In genomic region chr14:72517736-72518135, GRCh38 we compare ENCODE assay signal across 18 cellular contexts.
A peak's percentile ranks its signal among the peaks of the same experiment; 100 is the strongest.
DNase-seq lines count a peak whose midpoint lies in the region; ATAC-seq and TF ChIP-seq lines count a peak whose summit lies in the region.
"Had no signal": no experiment of that assay in that cellular context is flagged by ENCODE, and none has a peak within 500 bp of the region (broad histone marks: within the 10 kb centered on the region; RNA-seq: fewer than 3 reads in every experiment).

No MANE protein-coding gene starts in this region.

- H3K4me2 ChIP-seq in IMR-90 (ENCODE audit: low read depth, low read length) = no peak overlapping the region
- H3K4me2 ChIP-seq in mammary epithelial cell (ENCODE audit: insufficient read depth, low read depth, low read length) = no peak overlapping the region

- WGBS in IMR-90 (ENCODE audit: extremely low coverage in 2 of 2, insufficient read length in 1 of 2), 2 experiments = no CpG with 5 or more reads among the region's 2 CpGs
- WGBS in mammary epithelial cell (ENCODE audit: low coverage, missing lambda C conversion rate) = 85% methylated on average over 2 of the region's 2 CpGs

- H4K91ac ChIP-seq in IMR-90 (ENCODE audit: insufficient read depth, low read depth, low read length) = peak overlapping the region; percentile 87

- H3K27me3 Mint-ChIP-seq in activated CD4-positive, alpha-beta T cell treated with anti-CD3 and anti-CD28 coated beads, Interleukin-2, amount 10 ng/mL, durations not matched to agents 24 days and 14 days = no peaks in the 10 kb centered on the region
- H3K27me3 Mint-ChIP-seq in activated T-helper 1 cell treated with anti-CD3 and anti-CD28 coated beads, Interleukin-12 subunit alpha, Interleukin-12 subunit beta, Interleukin-2, Interleukin-4 antibody, amounts not matched to agents 30 ng/mL and 10 ng/mL and 1 ng/mL, durations not matched to agents 14 hours and 24 hours and 36 hours (ENCODE audit: insufficient read depth) = peaks cover 2% of the 10 kb centered on the region
- peaks cover 0 to 4% (median 2%) of the 10 kb centered on the region in 5 donors for H3K27me3 Mint-ChIP-seq in naive thymus-derived CD8-positive, alpha-beta T cell

- H4K5ac ChIP-seq in IMR-90 (ENCODE audit: low read depth, low read length) = peak overlapping the region; percentile 84; the same call in 1 of the 2 replicates

- H3K18ac ChIP-seq in IMR-90 (ENCODE audit: low read depth, low read length) = peak overlapping the region; percentile 77; the same call in 1 of the 2 replicates

- no peak overlapping the region for H3K9ac ChIP-seq in IMR-90 (ENCODE audit: low read depth, low read length)
- H3K9ac ChIP-seq in mammary epithelial cell (ENCODE audit: insufficient read depth, low read length) = no peak overlapping the region

- H3K14ac ChIP-seq in IMR-90 (replicated peaks; ENCODE audit: low read depth, low read length) = peak overlapping the region; percentile 44; the same call in 1 of the 2 replicates

- dilution Hi-C loops in IMR-90 (cut with HindIII; ENCODE audit: low sequenced_read_pairs, unreplicated experiment) = no loop called here
- dilution Hi-C loops in mammary epithelial cell (cut with HindIII; ENCODE audit: low sequenced_read_pairs) = no loop called here

- H3K56ac ChIP-seq in IMR-90 (ENCODE audit: extremely low read depth, insufficient read depth, low read length) = no peak overlapping the region

- no peak overlapping the region for H3K27ac ChIP-seq in IMR-90 (ENCODE audit: insufficient read depth, low read length)
- no peak overlapping the region for H3K27ac ChIP-seq in mammary epithelial cell (ENCODE audit: insufficient read depth, low read depth, low read length)
- H3K27ac ChIP-seq: right lobe of liver, upper lobe of right lung had no signal

- H2BK120ac ChIP-seq in IMR-90 (ENCODE audit: low read depth, low read length) = peak overlapping the region; percentile 86

- H3K9me3 Mint-ChIP-seq in activated CD4-positive, alpha-beta T cell treated with anti-CD3 and anti-CD28 coated beads, Interleukin-2, amount 10 ng/mL, durations not matched to agents 24 days and 14 days = peaks cover 5% of the 10 kb centered on the region
- H3K9me3 Mint-ChIP-seq in activated T-helper 1 cell treated with anti-CD3 and anti-CD28 coated beads, Interleukin-12 subunit alpha, Interleukin-12 subunit beta, Interleukin-2, Interleukin-4 antibody, amounts not matched to agents 30 ng/mL and 10 ng/mL and 1 ng/mL, durations not matched to agents 14 hours and 24 hours and 36 hours = peaks cover 23% of the 10 kb centered on the region
- H3K9me3 Mint-ChIP-seq in naive thymus-derived CD8-positive, alpha-beta T cell = peaks cover 0 to 14% (median 2%) of the 10 kb centered on the region in 9 donors
- H3K9me3 Mint-ChIP-seq: endodermal cell had no signal

- DNase-seq in activated CD4-positive, alpha-beta T cell treated with anti-CD3 and anti-CD28 coated beads, Interleukin-2, amount 10 ng/mL, durations not matched to agents 24 days and 14 days = no peak
- no peak for DNase-seq in activated CD4-positive, alpha-beta T cell treated with anti-CD3 and anti-CD28 coated beads, Interleukin-2, amount 50 U/mL, for 48 hours
- no peak for DNase-seq in IMR-90
- DNase-seq in activated T-helper 1 cell treated with anti-CD3 and anti-CD28 coated beads, Interleukin-12 subunit alpha, Interleukin-12 subunit beta, Interleukin-2, Interleukin-4 antibody, amounts not matched to agents 30 ng/mL and 10 ng/mL and 1 ng/mL, durations not matched to agents 14 hours and 24 hours and 36 hours (ENCODE audit: low spot score) = no peak
- DNase-seq in naive thymus-derived CD8-positive, alpha-beta T cell = no peak
- DNase-seq in mammary epithelial cell = no peak
- DNase-seq in MV-4-11 (lab: John Stamatoyannopoulos, UW) = no peak
- DNase-seq: Calu3; cortex of kidney; endodermal cell; NCI-H1436; NCI-H510A treated with DMSO at 0.1 percent for 48 hours; right lobe of liver; stimulated activated CD4-positive, alpha-beta T cell treated with anti-CD3 and anti-CD28 coated beads, Interleukin-15, amount 100 ng/mL, for 24 hours; upper lobe of right lung had no signal

- peaks cover 19% of the 10 kb centered on the region for H3K36me3 Mint-ChIP-seq in activated CD4-positive, alpha-beta T cell treated with anti-CD3 and anti-CD28 coated beads, Interleukin-2, amount 10 ng/mL, durations not matched to agents 24 days and 14 days (ENCODE audit: low read depth)
- peaks cover 23% of the 10 kb centered on the region for H3K36me3 Mint-ChIP-seq in activated T-helper 1 cell treated with anti-CD3 and anti-CD28 coated beads, Interleukin-12 subunit alpha, Interleukin-12 subunit beta, Interleukin-2, Interleukin-4 antibody, amounts not matched to agents 30 ng/mL and 10 ng/mL and 1 ng/mL, durations not matched to agents 14 hours and 24 hours and 36 hours (ENCODE audit: low read depth)
- peaks cover 0 to 6% (median 5%) of the 10 kb centered on the region in 3 donors for H3K36me3 Mint-ChIP-seq in naive thymus-derived CD8-positive, alpha-beta T cell

- TF ChIP-seq POLR2A in IMR-90 (IDR thresholded peaks at IDR 0.05; ENCODE audit: low read depth, low read length) = no peak

- CTCF ChIA-PET in IMR-90 (lab: Yijun Ruan, JAX) (interaction anchor here (0.6 to 4.6 kb wide), 8 partner anchors 138 to 495 kb away, joined by 3 to 60 read pairs (median 5); partner anchors contain the start of gene DPF3), mammary epithelial cell (lab: Charles Lee; ENCODE audit: low non-redundant PET) (interaction anchor here (0.5 to 0.8 kb wide), 2 partner anchors 31 to 301 kb away, joined by 3 to 7 read pairs; no protein-coding TSS in a partner anchor)

- H3K4me3 Mint-ChIP-seq in activated CD4-positive, alpha-beta T cell treated with anti-CD3 and anti-CD28 coated beads, Interleukin-2, amount 10 ng/mL, durations not matched to agents 24 days and 14 days = peak overlapping the region; percentile 58
- peak overlapping the region; percentile 3 for H3K4me3 Mint-ChIP-seq in activated T-helper 1 cell treated with anti-CD3 and anti-CD28 coated beads, Interleukin-12 subunit alpha, Interleukin-12 subunit beta, Interleukin-2, Interleukin-4 antibody, amounts not matched to agents 30 ng/mL and 10 ng/mL and 1 ng/mL, durations not matched to agents 14 hours and 24 hours and 36 hours
- peak overlapping the region in 6 of 10 donors; percentile 4 to 74 (median 52) for H3K4me3 Mint-ChIP-seq in naive thymus-derived CD8-positive, alpha-beta T cell
- H3K4me3 Mint-ChIP-seq: endodermal cell, WTC11 had no signal

- H3K4me3 ChIP-seq in IMR-90 (ENCODE audit: insufficient read depth, low read depth, low read length) (no peak overlapping the region), mammary epithelial cell (replicated peaks in 1 of 3; ENCODE audit: insufficient read depth in 1 of 3, low read depth in 2 of 3, low read length in 3 of 3) (no peak overlapping the region)
- H3K4me3 ChIP-seq: right lobe of liver, upper lobe of right lung had no signal

- H2AK9ac ChIP-seq in IMR-90 (replicated peaks; ENCODE audit: low read depth, low read length, poor library complexity) = no peak overlapping the region

- peak overlapping the region; percentile 37 for H2AK5ac ChIP-seq in IMR-90 (ENCODE audit: low read depth, low read length)

- no peak for TF ChIP-seq RAD21 in IMR-90 (IDR thresholded peaks at IDR 0.05; ENCODE audit: low read length)

- peaks cover under 1% of the 10 kb centered on the region; the same call in 1 of the 2 replicates for H3K9me1 ChIP-seq in IMR-90 (ENCODE audit: insufficient read depth, low read length)

- H3K79me2 ChIP-seq in mammary epithelial cell (ENCODE audit: insufficient read depth, low read length) = no peaks in the 10 kb centered on the region

- H2BK5ac ChIP-seq in IMR-90 (ENCODE audit: low read depth, low read length, poor library complexity, severe bottlenecking) = peak overlapping the region; percentile 69

- POLR2A ChIA-PET in IMR-90 (lab: Charles Lee; ENCODE audit: unreplicated experiment) = no interaction called here
- POLR2A ChIA-PET in naive thymus-derived CD8-positive, alpha-beta T cell (lab: Charles Lee) = interaction anchor here (0.7 to 2.5 kb wide), 4 partner anchors 377 to 392 kb away, joined by 3 to 7 read pairs (median 3); no protein-coding TSS in a partner anchor

- intact Hi-C loops in activated CD4-positive, alpha-beta T cell treated with anti-CD3 and anti-CD28 coated beads, Interleukin-2, amount 10 ng/mL, durations not matched to agents 24 days and 14 days (cut with micrococcal nuclease) = loop anchor here (1.0 to 10.0 kb wide), 11 partner anchors 17 to 947 kb away; partner anchors contain the start of genes DCAF4 and DPF3
- intact Hi-C loops in IMR-90 (cut with micrococcal nuclease) (loop anchor here (1.0 to 10.0 kb wide), 5 partner anchors 150 to 388 kb away; no protein-coding TSS in a partner anchor), mammary epithelial cell (cut with micrococcal nuclease) (loop anchor here (1.0 to 5.0 kb wide), 6 partner anchors 27 to 540 kb away; partner anchors contain the start of genes DPF3 and RBM25)
- intact Hi-C loops in activated T-helper 1 cell treated with anti-CD3 and anti-CD28 coated beads, Interleukin-12 subunit alpha, Interleukin-12 subunit beta, Interleukin-2, Interleukin-4 antibody, amounts not matched to agents 30 ng/mL and 10 ng/mL and 1 ng/mL, durations not matched to agents 14 hours and 24 hours and 36 hours (cut with micrococcal nuclease) = loop anchor here (1.0 to 5.0 kb wide), 9 partner anchors 18 to 950 kb away; partner anchors contain the start of genes DCAF4 and RBM25

- H3K23ac ChIP-seq in IMR-90 (ENCODE audit: low read depth, low read length) = no peak overlapping the region

- peak overlapping the region; percentile 45 to 78 for H4K8ac ChIP-seq in IMR-90 (ENCODE audit: low read depth in 2 of 2, low read length in 2 of 2)

- peak overlapping the region; percentile 69 for H3K27ac Mint-ChIP-seq in activated CD4-positive, alpha-beta T cell treated with anti-CD3 and anti-CD28 coated beads, Interleukin-2, amount 10 ng/mL, durations not matched to agents 24 days and 14 days
- no peak overlapping the region for H3K27ac Mint-ChIP-seq in activated T-helper 1 cell treated with anti-CD3 and anti-CD28 coated beads, Interleukin-12 subunit alpha, Interleukin-12 subunit beta, Interleukin-2, Interleukin-4 antibody, amounts not matched to agents 30 ng/mL and 10 ng/mL and 1 ng/mL, durations not matched to agents 14 hours and 24 hours and 36 hours
- H3K27ac Mint-ChIP-seq in naive thymus-derived CD8-positive, alpha-beta T cell = peak overlapping the region in 1 of 10 donors; percentile 1
- H3K27ac Mint-ChIP-seq: activated T-helper 2 cell treated with anti-CD3 and anti-CD28 coated beads, Interferon-gamma antibody, Interleukin-2, Interleukin-4, amounts not matched to agents 10 μg/mL and 5 μg/mL and 100 μg/mL, durations not matched to agents 14 hours and 24 hours and 36 hours; endodermal cell; WTC11 had no signal

- H2AFZ ChIP-seq in IMR-90 (replicated peaks; ENCODE audit: low read length, poor library complexity) (no peak overlapping the region), mammary epithelial cell (ENCODE audit: low read depth, low read length) (no peak overlapping the region)

- H3K4me1 Mint-ChIP-seq in activated CD4-positive, alpha-beta T cell treated with anti-CD3 and anti-CD28 coated beads, Interleukin-2, amount 10 ng/mL, durations not matched to agents 24 days and 14 days = peaks cover 73% of the 10 kb centered on the region
- H3K4me1 Mint-ChIP-seq in activated T-helper 1 cell treated with anti-CD3 and anti-CD28 coated beads, Interleukin-12 subunit alpha, Interleukin-12 subunit beta, Interleukin-2, Interleukin-4 antibody, amounts not matched to agents 30 ng/mL and 10 ng/mL and 1 ng/mL, durations not matched to agents 14 hours and 24 hours and 36 hours (ENCODE audit: low read depth) = peaks cover 87% of the 10 kb centered on the region
- H3K4me1 Mint-ChIP-seq in naive thymus-derived CD8-positive, alpha-beta T cell = peaks cover 15 to 64% (median 44%) of the 10 kb centered on the region in 4 donors
- H3K4me1 Mint-ChIP-seq: endodermal cell had no signal

- in situ Hi-C loops in IMR-90 (cut with MboI; ENCODE audit: low sequenced_read_pairs) = loop anchor here (5.0 kb wide), 1 partner anchor 390 kb away; no protein-coding TSS in a partner anchor
- in situ Hi-C loops in mammary epithelial cell (cut with MboI; ENCODE audit: low sequenced_read_pairs in 2 of 2) = loop anchor here (5.0 to 10.0 kb wide), 2 partner anchors 390 to 427 kb away; no protein-coding TSS in a partner anchor

- peak overlapping the region; percentile 83 for H3K4ac ChIP-seq in IMR-90 (ENCODE audit: low read depth, low read length)

- H2BK20ac ChIP-seq in IMR-90 (ENCODE audit: low read depth, low read length) = peak overlapping the region; percentile 94

- H3K36me3 ChIP-seq in IMR-90 (ENCODE audit: control insufficient read depth, insufficient read depth, low read length) = no peaks in the 10 kb centered on the region
- no peaks in the 10 kb centered on the region for H3K36me3 ChIP-seq in mammary epithelial cell (ENCODE audit: insufficient read depth, low read length)
- H3K36me3 ChIP-seq: right lobe of liver, upper lobe of right lung had no signal

- H3K79me1 ChIP-seq in IMR-90 (ENCODE audit: low read depth in 1 of 2, low read length in 2 of 2) = no peaks in the 10 kb centered on the region

- H3K27me3 ChIP-seq in IMR-90 (ENCODE audit: control insufficient read depth, insufficient read depth, low read length) (no peaks in the 10 kb centered on the region), mammary epithelial cell (ENCODE audit: insufficient read depth, low read length) (no peaks in the 10 kb centered on the region)
- H3K27me3 ChIP-seq: right lobe of liver, upper lobe of right lung had no signal

- H3K9me3 ChIP-seq in IMR-90 (ENCODE audit: control insufficient read depth, insufficient read depth, low read length) (no peaks in the 10 kb centered on the region), mammary epithelial cell (replicated peaks; ENCODE audit: insufficient read depth, low read length) (no peaks in the 10 kb centered on the region)
- H3K9me3 ChIP-seq: right lobe of liver, upper lobe of right lung had no signal

- no peaks in the 10 kb centered on the region for H4K20me1 ChIP-seq in IMR-90 (ENCODE audit: insufficient read depth, low read length)
- no peaks in the 10 kb centered on the region for H4K20me1 ChIP-seq in mammary epithelial cell (ENCODE audit: insufficient read depth, low read length)

- peaks cover 10% of the 10 kb centered on the region for H3K4me1 ChIP-seq in IMR-90 (ENCODE audit: control insufficient read depth, insufficient read depth, low read length)
- no peaks in the 10 kb centered on the region for H3K4me1 ChIP-seq in mammary epithelial cell (ENCODE audit: insufficient read depth, low read length)
- H3K4me1 ChIP-seq: upper lobe of right lung had no signal

- no peak for ATAC-seq in IMR-90 (ENCODE audit: low read depth)
- ATAC-seq in naive thymus-derived CD8-positive, alpha-beta T cell = no peak
- no peak for ATAC-seq in HG03025 (IDR thresholded peaks at IDR 0.05; ENCODE audit: low FRiP score, unreplicated experiment)
- ATAC-seq: upper lobe of right lung had no signal

- H2BK15ac ChIP-seq in IMR-90 (ENCODE audit: low read depth, low read length) = peak overlapping the region; percentile 85

- BruUV-seq in IMR-90 (replicated peaks; lab: Mats Ljungman, UMichigan) (no TSS peak), mammary epithelial cell (replicated peaks; lab: Mats Ljungman, UMichigan) (no TSS peak)

- TF ChIP-seq CTCF in IMR-90 (conservative IDR thresholded peaks at IDR 0.05; ENCODE audit: low read depth, low read length) (no peak), mammary epithelial cell (conservative IDR thresholded peaks at IDR 0.05 in 1 of 2, IDR thresholded peaks at IDR 0.05 in 1 of 2; ENCODE audit: extremely low read depth in 1 of 2, insufficient read depth in 1 of 2, low read depth in 1 of 2, low read length in 2 of 2) (no peak)

Comparison
In these comparisons a context has a peak if more than half of its experiments do, and no peak if none do; other contexts are left out.
1. H3K4me3 Mint-ChIP-seq: peak in every context shown above with its lines; median percentile 58 in activated CD4-positive, alpha-beta T cell treated with anti-CD3 and anti-CD28 coated beads, Interleukin-2, amount 10 ng/mL, durations not matched to agents 24 days and 14 days; 52 in naive thymus-derived CD8-positive, alpha-beta T cell; 3 in activated T-helper 1 cell treated with anti-CD3 and anti-CD28 coated beads, Interleukin-12 subunit alpha, Interleukin-12 subunit beta, Interleukin-2, Interleukin-4 antibody, amounts not matched to agents 30 ng/mL and 10 ng/mL and 1 ng/mL, durations not matched to agents 14 hours and 24 hours and 36 hours.